In the genomic region with DNA sequence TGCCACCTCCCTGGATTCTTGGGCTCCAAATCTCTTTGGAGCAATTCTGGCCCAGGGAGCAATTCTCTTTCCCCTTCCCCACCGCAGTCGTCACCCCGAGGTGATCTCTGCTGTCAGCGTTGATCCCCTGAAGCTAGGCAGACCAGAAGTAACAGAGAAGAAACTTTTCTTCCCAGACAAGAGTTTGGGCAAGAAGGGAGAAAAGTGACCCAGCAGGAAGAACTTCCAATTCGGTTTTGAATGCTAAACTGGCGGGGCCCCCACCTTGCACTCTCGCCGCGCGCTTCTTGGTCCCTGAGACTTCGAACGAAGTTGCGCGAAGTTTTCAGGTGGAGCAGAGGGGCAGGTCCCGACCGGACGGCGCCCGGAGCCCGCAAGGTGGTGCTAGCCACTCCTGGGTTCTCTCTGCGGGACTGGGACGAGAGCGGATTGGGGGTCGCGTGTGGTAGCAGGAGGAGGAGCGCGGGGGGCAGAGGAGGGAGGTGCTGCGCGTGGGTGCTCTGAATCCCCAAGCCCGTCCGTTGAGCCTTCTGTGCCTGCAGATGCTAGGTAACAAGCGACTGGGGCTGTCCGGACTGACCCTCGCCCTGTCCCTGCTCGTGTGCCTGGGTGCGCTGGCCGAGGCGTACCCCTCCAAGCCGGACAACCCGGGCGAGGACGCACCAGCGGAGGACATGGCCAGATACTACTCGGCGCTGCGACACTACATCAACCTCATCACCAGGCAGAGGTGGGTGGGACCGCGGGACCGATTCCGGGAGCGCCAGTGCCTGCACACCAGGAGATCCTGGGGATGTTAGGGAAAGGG, we compare ENCODE assay signal across 10 cellular contexts. TPM values are rescaled to one million over a fixed set of nuclear protein-coding genes. Genes with fewer than 3 reads are reported as not detected.
DNase-seq lines count a peak whose midpoint lies in the region; ATAC-seq, FAIRE-seq and TF ChIP-seq lines count a peak whose summit lies in the region.
"Had no signal": no experiment of that assay in that cellular context is flagged by ENCODE, and none has a peak within 500 bp of the region (broad histone marks: within the 10 kb centered on the region; RNA-seq: fewer than 3 reads in every experiment).

No MANE protein-coding gene starts in this region.

- CTCF ChIA-PET in H1 (lab: Charles Lee; ENCODE audit: partially characterized antibody): interaction anchor here (0.8 kb wide), 1 partner anchor 213 kb away, joined by 3 read pairs; no protein-coding TSS in a partner anchor

- DNase-seq in Daoy (ENCODE audit: low read depth) (peak; percentile 29), HuH-7.5 (ENCODE audit: low spot score) (peak; percentile 28), H1 (ENCODE audit: low read depth in 1 of 2, low spot score in 2 of 2) (peak in 1 of 2 experiments; percentile 83), trophoblast cell (no peak), H54 (ENCODE audit: insufficient read length, low spot score) (no peak), CD1c-positive myeloid dendritic cell (ENCODE audit: extremely low spot score) (no peak)
- DNase-seq: GDM1 had no signal

- H3K27ac ChIP-seq in H1 (ENCODE audit: low read depth, low read length): no peak overlapping the region
- no peak overlapping the region for H3K27ac ChIP-seq in trophoblast cell (ENCODE audit: low read depth, low read length)

- WGBS in H1 (ENCODE audit: extremely low coverage in 1 of 2, insufficient coverage in 1 of 2, insufficient read length in 1 of 2, insufficient replicate concordance in 2 of 2, low coverage in 1 of 2, low lambda C conversion rate in 2 of 2, missing lambda C conversion rate in 1 of 2), 2 experiments: 40% methylated on average over 51 of the region's 51 CpGs; no CpG with 5 or more reads in 1 of the 2 experiments
- no CpG with 5 or more reads among the region's 51 CpGs for WGBS in trophoblast cell (ENCODE audit: extremely low coverage, insufficient coverage, insufficient read length)

- H3K79me1 ChIP-seq in H1 (ENCODE audit: low read depth, low read length) (no peaks in the 10 kb centered on the region), trophoblast cell (ENCODE audit: low read length) (no peaks in the 10 kb centered on the region)

- 0 out of 2 replicates have a peak overlapping the region, but pooled peaks have one; percentile 18 for H2BK15ac ChIP-seq in H1 (ENCODE audit: low read length)

- no peak overlapping the region for H2AK5ac ChIP-seq in H1 (ENCODE audit: low read depth, low read length)
- H2AK5ac ChIP-seq in trophoblast cell (ENCODE audit: low read length): no peak overlapping the region

- H3K14ac ChIP-seq in H1 (ENCODE audit: insufficient read length): no peak overlapping the region
- H3K14ac ChIP-seq in trophoblast cell (ENCODE audit: low read length): no peak overlapping the region

- TF ChIP-seq EP300 in H1 (IDR thresholded peaks at IDR 0.05; ENCODE audit: borderline replicate concordance in 1 of 2, low read depth in 2 of 2, low read length in 2 of 2): no peak

- no peak overlapping the region for H4K5ac ChIP-seq in H1 (ENCODE audit: insufficient read length, low read depth, low read length)

- H3K4me2 ChIP-seq in H1 (ENCODE audit: insufficient read depth in 1 of 2, low read depth in 2 of 2, low read length in 2 of 2) (peak overlapping the region; percentile 85 to 97), trophoblast cell (ENCODE audit: low read length) (peak overlapping the region; percentile 65)

- ATAC-seq in GM18867 (IDR thresholded peaks at IDR 0.05; ENCODE audit: unreplicated experiment) (no peak), HG03342 (IDR thresholded peaks at IDR 0.05; ENCODE audit: unreplicated experiment) (no peak)

- peak overlapping the region; percentile 55; the same call in 1 of the 2 replicates for H2BK5ac ChIP-seq in H1 (ENCODE audit: low read depth, low read length)
- H2BK5ac ChIP-seq in trophoblast cell (ENCODE audit: low read depth, low read length, poor library complexity): no peak overlapping the region

- TF ChIP-seq POLR2A in H1 (IDR thresholded peaks at IDR 0.05; ENCODE audit: control extremely low read depth in 1 of 2, low read depth in 2 of 2, low read length in 2 of 2): no peak
- no peak for TF ChIP-seq POLR2A in H54 (IDR thresholded peaks at IDR 0.05; ENCODE audit: low read depth, low read length)

- H3K4me1 ChIP-seq in H1 (replicated peaks in 1 of 4; ENCODE audit: control insufficient read depth in 3 of 4, insufficient read depth in 4 of 4, low read length in 3 of 4): peaks cover 0 to 5% (median 0%) of the 10 kb centered on the region in 4 experiments; a peak in 3 of 7 replicates
- H3K4me1 ChIP-seq in trophoblast cell (ENCODE audit: control insufficient read depth in 1 of 2, insufficient read depth in 2 of 2, low read length in 2 of 2): peaks cover 9 to 10% of the 10 kb centered on the region in 2 experiments

- H3K56ac ChIP-seq in H1 (replicated peaks; ENCODE audit: insufficient read length, low read depth, low read length): no peak overlapping the region

- no peak overlapping the region for H3K4ac ChIP-seq in H1 (replicated peaks; ENCODE audit: insufficient read length, low read depth, low read length)
- no peak overlapping the region for H3K4ac ChIP-seq in trophoblast cell (ENCODE audit: low read depth, low read length)

- no peaks in the 10 kb centered on the region for H4K20me1 ChIP-seq in H1 (replicated peaks in 1 of 2; ENCODE audit: control insufficient read depth in 1 of 2, insufficient read depth in 2 of 2, low read length in 2 of 2)

- peaks cover 22% of the 10 kb centered on the region for H3K23me2 ChIP-seq in H1 (ENCODE audit: low read depth, low read length)

- H3K36me3 ChIP-seq in H1 (ENCODE audit: control insufficient read depth in 2 of 4, insufficient read depth in 4 of 4, low read length in 3 of 4) (peaks cover 0 to 6% (median 0%) of the 10 kb centered on the region in 4 experiments; a peak in 1 of 8 replicates), trophoblast cell (ENCODE audit: control insufficient read depth in 1 of 2, insufficient read depth in 2 of 2, low read length in 2 of 2) (peaks cover 0 to 2% of the 10 kb centered on the region in 2 experiments)

- peaks cover 0 to 13% of the 10 kb centered on the region in 2 experiments; a peak in 1 of 4 replicates for H3K9me3 ChIP-seq in H1 (ENCODE audit: insufficient read depth in 2 of 2, low read depth in 1 of 2, low read length in 1 of 2)
- H3K9me3 ChIP-seq in trophoblast cell (ENCODE audit: insufficient read depth, low read depth, low read length): peaks cover 3% of the 10 kb centered on the region

- H4K8ac ChIP-seq in H1 (ENCODE audit: extremely low read depth, insufficient read depth, low read length) (peak overlapping the region; percentile 87), trophoblast cell (ENCODE audit: low read depth, low read length) (no peak overlapping the region)

- no peak overlapping the region for H3K23ac ChIP-seq in H1 (ENCODE audit: insufficient read length)
- no peak overlapping the region for H3K23ac ChIP-seq in trophoblast cell (ENCODE audit: low read length)

- peaks cover 10 to 37% (median 30%) of the 10 kb centered on the region in 4 experiments for H3K27me3 ChIP-seq in H1 (replicated peaks in 1 of 4; ENCODE audit: control insufficient read depth in 3 of 4, extremely low read depth in 1 of 4, insufficient read depth in 3 of 4, low read length in 3 of 4)
- H3K27me3 ChIP-seq in trophoblast cell (ENCODE audit: insufficient read depth, low read length): peaks cover 25% of the 10 kb centered on the region

- 0 out of 2 replicates have a peak overlapping the region, but pooled peaks have one; percentile 29 for H2BK20ac ChIP-seq in H1 (ENCODE audit: low read length)

- H4K12ac ChIP-seq in trophoblast cell (ENCODE audit: low read depth, low read length): no peak overlapping the region

- TF ChIP-seq RAD21 in H1 (IDR thresholded peaks at IDR 0.05 in 1 of 2, conservative IDR thresholded peaks at IDR 0.05 in 1 of 2; ENCODE audit: low read depth in 2 of 2, low read length in 2 of 2): peak; percentile 30 to 47

- TF ChIP-seq CTCF in H1 (IDR thresholded peaks at IDR 0.05; ENCODE audit: control extremely low read depth in 1 of 3, insufficient read depth in 1 of 3, low read depth in 1 of 3, low read length in 3 of 3): peak; percentile 30 to 39 (median 39)

- FAIRE-seq in H1 (lab: Jason Lieb, UNC) (no peak), H54 (lab: Jason Lieb, UNC) (no peak)

- H3K18ac ChIP-seq in H1 (ENCODE audit: extremely low read depth, low read length) (peak overlapping the region; percentile 13; the same call in 1 of the 2 replicates), trophoblast cell (ENCODE audit: low read length) (no peak overlapping the region)

- no peaks in the 10 kb centered on the region for H3K79me2 ChIP-seq in H1 (ENCODE audit: control insufficient read depth in 1 of 2, insufficient read depth in 2 of 2, low read length in 2 of 2)
- H3K79me2 ChIP-seq in trophoblast cell (ENCODE audit: control insufficient read depth, insufficient read depth, low read length, poor library complexity): no peaks in the 10 kb centered on the region

- H2BK12ac ChIP-seq in H1 (ENCODE audit: low read depth, low read length) (peak overlapping the region; percentile 62; the same call in 1 of the 2 replicates), trophoblast cell (ENCODE audit: low read length) (no peak overlapping the region)

- POLR2A ChIA-PET in H1 (lab: Charles Lee; ENCODE audit: partially characterized antibody): interaction anchor here (1.0 to 1.5 kb wide), 3 partner anchors 107 to 127 kb away, joined by 3 to 5 read pairs (median 5); no protein-coding TSS in a partner anchor

- peak overlapping the region; percentile 38 to 57 (median 48) for H3K4me3 ChIP-seq in H1 (ENCODE audit: extremely low read depth in 1 of 4, insufficient read depth in 2 of 4, low read depth in 3 of 4, low read length in 4 of 4)
- peak overlapping the region; percentile 50 for H3K4me3 ChIP-seq in trophoblast cell (ENCODE audit: low read depth, low read length)

- H3K9ac ChIP-seq in H1 (replicated peaks in 1 of 4; ENCODE audit: extremely low read depth in 1 of 4, low read depth in 3 of 4, low read length in 3 of 4) (no peak overlapping the region; a peak in 1 of 7 replicates), trophoblast cell (ENCODE audit: low read length) (no peak overlapping the region)

- H2BK120ac ChIP-seq in H1 (replicated peaks; ENCODE audit: low read depth, low read length) (no peak overlapping the region), trophoblast cell (ENCODE audit: insufficient read depth, low read length, poor library complexity) (no peak overlapping the region)

- H4K91ac ChIP-seq in H1 (replicated peaks; ENCODE audit: insufficient read length, low read length) (no peak overlapping the region), trophoblast cell (ENCODE audit: low read depth, low read length) (no peak overlapping the region)

- H2AFZ ChIP-seq in H1 (ENCODE audit: low read length) (no peak overlapping the region), trophoblast cell (ENCODE audit: insufficient read depth, low read length, poor library complexity) (peak overlapping the region; percentile 50)

RNA-seq across cellular contexts. Expression of a gene that starts 0.9 kb away (rescaled TPM):
- 2.3 TPM in 1 of 2 replicates, not detected in the other for total RNA-seq in Daoy (2014; rRNA removed; shearing (Covaris generic))
- total RNA-seq in H1 (2021; fragmentation: NEBNext Ultra II Directional; extraction: Animal tissue kit (Norgen Biotek cat#: 25700)): 1.0 and 1.7 TPM in 2 replicates
- 1.2 and 1.7 TPM in 2 replicates for polyA plus RNA-seq in H1 (2011; rRNA removed)
- 1.6 TPM for polyA plus RNA-seq in H1 (2011; cell fraction: cytosol; rRNA removed)
- 1.4 TPM for polyA plus RNA-seq in H1 (2011; cell fraction: nucleus; rRNA removed)
- polyA plus RNA-seq in H1 (2012, experiment 1 of 2): 0.94 to 1.8 TPM (median 1.5 TPM) in 4 replicates
- 0.94 TPM for polyA plus RNA-seq in H1 (2012, experiment 2 of 2)
- 3.2 TPM for polyA plus RNA-seq in H1 (2013, experiment 1 of 2)
- polyA plus RNA-seq in H1 (2013, experiment 2 of 2): 4.5 TPM
- polyA minus RNA-seq in H1 (2011; rRNA and poly(A)+ RNA removed): not detected in 2 replicates
- polyA minus RNA-seq in H1 (2011; cell fraction: cytosol; rRNA and poly(A)+ RNA removed): not detected
- not detected for polyA minus RNA-seq in H1 (2011; cell fraction: nucleus; rRNA and poly(A)+ RNA removed)
- 1.9 and 2.3 TPM in 2 replicates for polyA plus RNA-seq in trophoblast cell (2013)
- total RNA-seq: osteocyte had no signal

Comparison
In these comparisons a context has a peak if more than half of its experiments do, and no peak if none do; other contexts are left out.
1. DNase-seq: peak in Daoy (single experiment) and HuH-7.5 (single experiment); none in trophoblast cell (0 of 2), H54 (single experiment) and CD1c-positive myeloid dendritic cell (single experiment).